ENCODE assay signal across 32 cellular contexts in genomic region chr3:124223853-124224252, GRCh38.
"Had no signal": no experiment of that assay in that cellular context is flagged by ENCODE, and none has a peak within 500 bp of the region (broad histone marks: within the 10 kb centered on the region; RNA-seq: fewer than 3 reads in every experiment).

No MANE protein-coding gene starts in this region.

- H3K4me1 Mint-ChIP-seq: activated CD4-positive, alpha-beta memory T cell treated with anti-CD3 and anti-CD28 coated beads, Interleukin-2, amount 10 ng/mL, durations not matched to agents 7 days and 5 days; activated CD4-positive, alpha-beta T cell treated with anti-CD3 and anti-CD28 coated beads, Interleukin-2, amount 10 ng/mL, durations not matched to agents 7 days and 5 days; activated naive CD4-positive, alpha-beta T cell treated with anti-CD3 and anti-CD28 coated beads, Interleukin-2, amount 10 ng/mL, durations not matched to agents 7 days and 5 days; activated naive CD8-positive, alpha-beta T cell treated with anti-CD3 and anti-CD28 coated beads, Interleukin-2, amount 10 ng/mL, durations not matched to agents 7 days and 5 days; T-helper 17 cell had no signal

- H3K27ac ChIP-seq: ascending aorta, breast epithelium, cardiac muscle cell, colonic mucosa, epithelial cell of prostate, esophagus squamous epithelium, gastroesophageal sphincter, WERI-Rb-1 had no signal

- H3K36me3 Mint-ChIP-seq: activated naive CD4-positive, alpha-beta T cell treated with anti-CD3 and anti-CD28 coated beads, Interleukin-2, amount 10 ng/mL, durations not matched to agents 7 days and 5 days; activated naive CD4-positive, alpha-beta T cell treated with anti-CD3 and anti-CD28 coated beads, Interleukin-2, amount 50 U/mL, for 72 hours; activated naive CD8-positive, alpha-beta T cell treated with anti-CD3 and anti-CD28 coated beads, Interleukin-2, amount 10 ng/mL, durations not matched to agents 7 days and 5 days had no signal

- ATAC-seq: activated naive CD4-positive, alpha-beta T cell treated with anti-CD3 and anti-CD28 coated beads, Interleukin-2, amount 50 U/mL, for 72 hours; activated T-cell treated with anti-CD3 and anti-CD28 coated beads, Interleukin-2, amount 50 U/mL, for 72 hours; gastroesophageal sphincter; T-helper 17 cell had no signal

- H3K4me3 Mint-ChIP-seq: activated CD4-positive, alpha-beta memory T cell treated with anti-CD3 and anti-CD28 coated beads, Interleukin-2, amount 10 ng/mL, durations not matched to agents 7 days and 5 days; activated CD4-positive, alpha-beta T cell treated with anti-CD3 and anti-CD28 coated beads, Interleukin-2, amount 10 ng/mL, durations not matched to agents 7 days and 5 days; activated naive CD4-positive, alpha-beta T cell treated with anti-CD3 and anti-CD28 coated beads, Interleukin-2, amount 10 ng/mL, durations not matched to agents 7 days and 5 days; activated naive CD8-positive, alpha-beta T cell treated with anti-CD3 and anti-CD28 coated beads, Interleukin-2, amount 10 ng/mL, durations not matched to agents 7 days and 5 days; activated T-cell treated with anti-CD3 and anti-CD28 coated beads, Interleukin-2, amount 50 U/mL, for 24 hours; activated T-cell treated with anti-CD3 and anti-CD28 coated beads, Interleukin-2, amount 50 U/mL, for 72 hours; brain; T-helper 17 cell; T-helper 2 cell treated with Interferon-gamma antibody and Interleukin-4, amounts not matched to agents 5 μg/mL and 100 μg/mL, for 36 hours had no signal

- H3K9me3 Mint-ChIP-seq: activated CD4-positive, alpha-beta memory T cell treated with anti-CD3 and anti-CD28 coated beads, Interleukin-2, amount 10 ng/mL, durations not matched to agents 7 days and 5 days; activated CD4-positive, alpha-beta T cell treated with anti-CD3 and anti-CD28 coated beads, Interleukin-2, amount 10 ng/mL, durations not matched to agents 7 days and 5 days; activated naive CD4-positive, alpha-beta T cell treated with anti-CD3 and anti-CD28 coated beads, Interleukin-2, amount 10 ng/mL, durations not matched to agents 7 days and 5 days; activated naive CD4-positive, alpha-beta T cell treated with anti-CD3 and anti-CD28 coated beads, Interleukin-2, amount 50 U/mL, for 72 hours; T-helper 2 cell treated with Interferon-gamma antibody and Interleukin-4, amounts not matched to agents 5 μg/mL and 100 μg/mL, for 36 hours had no signal

- H3K27me3 ChIP-seq: ascending aorta, breast epithelium, cardiac muscle cell, colonic mucosa, esophagus squamous epithelium, gastroesophageal sphincter had no signal

- DNase-seq: activated CD4-positive, alpha-beta memory T cell treated with anti-CD3 and anti-CD28 coated beads, Interleukin-2, amount 10 ng/mL, durations not matched to agents 7 days and 5 days; activated CD4-positive, alpha-beta T cell treated with anti-CD3 and anti-CD28 coated beads for 4 hours; activated CD4-positive, alpha-beta T cell treated with anti-CD3 and anti-CD28 coated beads, Interleukin-2, amount 10 ng/mL, durations not matched to agents 7 days and 5 days; activated CD4-positive, alpha-beta T cell treated with anti-CD3 and anti-CD28 coated beads, Interleukin-2, amount 50 U/mL, for 4 hours; activated CD4-positive, CD25-positive, alpha-beta regulatory T cell; activated CD4-positive, CD25-positive, alpha-beta regulatory T cell treated with anti-CD3 and anti-CD28 coated beads, Interleukin-2, amount 50 U/mL, for 72 hours; activated CD8-positive, alpha-beta memory T cell treated with anti-CD3 and anti-CD28 coated beads, Interleukin-2, amount 50 U/mL, for 48 hours; activated gamma-delta T cell; activated naive CD4-positive, alpha-beta T cell; activated naive CD4-positive, alpha-beta T cell treated with anti-CD3 and anti-CD28 coated beads, Interleukin-2, amount 10 ng/mL, durations not matched to agents 7 days and 5 days; activated naive CD8-positive, alpha-beta T cell treated with anti-CD3 and anti-CD28 coated beads, Interleukin-2, amount 10 ng/mL, durations not matched to agents 7 days and 5 days; activated T-cell treated with anti-CD3 and anti-CD28 coated beads for 4 hours; activated T-cell treated with anti-CD3 and anti-CD28 coated beads, Interleukin-2, amount 50 U/mL, for 24 hours; activated T-cell treated with anti-CD3 and anti-CD28 coated beads, Interleukin-2, amount 50 U/mL, for 72 hours; central memory CD4-positive, alpha-beta T cell; cerebellar nuclear complex; colonic mucosa; effector CD8-positive, alpha-beta T cell; esophagus squamous epithelium; foreskin melanocyte; T-helper 1 cell; T-helper 17 cell; T1000; WERI-Rb-1 had no signal

- H3K36me3 ChIP-seq: breast epithelium, cardiac muscle cell, colonic mucosa, esophagus squamous epithelium, gastroesophageal sphincter had no signal

- H3K27me3 Mint-ChIP-seq: activated CD4-positive, alpha-beta T cell treated with anti-CD3 and anti-CD28 coated beads, Interleukin-2, amount 10 ng/mL, durations not matched to agents 7 days and 5 days; activated naive CD4-positive, alpha-beta T cell treated with anti-CD3 and anti-CD28 coated beads, Interleukin-2, amount 10 ng/mL, durations not matched to agents 7 days and 5 days; brain had no signal

- H3K4me3 ChIP-seq: ascending aorta, breast epithelium, cardiac muscle cell, colonic mucosa, esophagus squamous epithelium, gastroesophageal sphincter had no signal

- H3K27ac Mint-ChIP-seq: activated CD4-positive, alpha-beta memory T cell treated with anti-CD3 and anti-CD28 coated beads, Interleukin-2, amount 10 ng/mL, durations not matched to agents 7 days and 5 days; activated CD4-positive, alpha-beta T cell treated with anti-CD3 and anti-CD28 coated beads, Interleukin-2, amount 10 ng/mL, durations not matched to agents 7 days and 5 days; activated naive CD4-positive, alpha-beta T cell treated with anti-CD3 and anti-CD28 coated beads, Interleukin-2, amount 10 ng/mL, durations not matched to agents 7 days and 5 days; activated naive CD4-positive, alpha-beta T cell treated with anti-CD3 and anti-CD28 coated beads, Interleukin-2, amount 50 U/mL, for 72 hours; activated naive CD8-positive, alpha-beta T cell treated with anti-CD3 and anti-CD28 coated beads, Interleukin-2, amount 10 ng/mL, durations not matched to agents 7 days and 5 days; activated T-cell treated with anti-CD3 and anti-CD28 coated beads, Interleukin-2, amount 50 U/mL, for 24 hours; activated T-cell treated with anti-CD3 and anti-CD28 coated beads, Interleukin-2, amount 50 U/mL, for 72 hours; brain; T-helper 17 cell; T-helper 2 cell treated with Interferon-gamma antibody and Interleukin-4, amounts not matched to agents 5 μg/mL and 100 μg/mL, for 36 hours had no signal

- H3K4me1 ChIP-seq: ascending aorta, breast epithelium, colonic mucosa, esophagus squamous epithelium, gastroesophageal sphincter had no signal
